In the genomic region with DNA sequence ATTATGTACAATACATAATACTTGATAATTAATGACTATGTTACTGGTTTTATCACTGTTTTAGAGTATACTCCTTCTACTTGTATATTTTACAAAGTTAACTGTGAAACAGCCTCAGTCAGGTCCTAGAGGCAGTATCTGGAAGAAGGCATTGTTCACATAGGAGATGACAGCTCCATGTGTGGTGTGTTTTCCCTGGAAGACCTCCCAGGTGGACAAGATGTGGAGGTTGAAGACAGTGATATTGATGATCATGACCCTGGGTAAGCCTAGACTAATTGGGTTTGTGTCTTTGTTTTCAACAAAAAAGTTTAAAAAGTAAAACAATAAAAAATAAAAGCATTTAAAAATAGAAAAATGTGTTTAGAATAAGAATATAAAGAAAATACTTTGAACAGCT, we compare ENCODE assay signal across 36 cellular contexts.
A peak's percentile ranks its signal among the peaks of the same experiment; 100 is the strongest.
DNase-seq lines count a peak whose midpoint lies in the region; ATAC-seq, FAIRE-seq and TF ChIP-seq lines count a peak whose summit lies in the region.
"Had no signal": no experiment of that assay in that cellular context is flagged by ENCODE, and none has a peak within 500 bp of the region (broad histone marks: within the 10 kb centered on the region; RNA-seq: fewer than 3 reads in every experiment).

No MANE protein-coding gene starts in this region.

- H3K4ac ChIP-seq in IMR-90 (ENCODE audit: low read depth, low read length): no peak overlapping the region

- H3K14ac ChIP-seq in IMR-90 (replicated peaks; ENCODE audit: low read depth, low read length): no peak overlapping the region

- peak overlapping the region; percentile 37; the same call in 1 of the 2 replicates for H2AK5ac ChIP-seq in IMR-90 (ENCODE audit: low read depth, low read length)

- H3K36me3 ChIP-seq in IMR-90 (ENCODE audit: control insufficient read depth, insufficient read depth, low read length) (no peaks in the 10 kb centered on the region), SJCRH30 (no peaks in the 10 kb centered on the region), SJSA1 (no peaks in the 10 kb centered on the region), kidney (ENCODE audit: control insufficient read depth in 1 of 2, insufficient read depth in 2 of 2, low read length in 2 of 2) (no peaks in the 10 kb centered on the region)
- H3K36me3 ChIP-seq: BE2C; BLaER1; BLaER1 treated with 17β-estradiol and CSF1 and Interleukin-3, amounts not matched to agents 10 nM and 100 nM had no signal

- H4K20me1 ChIP-seq in IMR-90 (ENCODE audit: insufficient read depth, low read length): no peaks in the 10 kb centered on the region
- H4K20me1 ChIP-seq: BLaER1; BLaER1 treated with 17β-estradiol and CSF1 and Interleukin-3, amounts not matched to agents 10 nM and 100 nM had no signal

- CTCF ChIA-PET in IMR-90 (lab: Yijun Ruan, JAX): no interaction called here
- CTCF ChIA-PET in activated naive CD4-positive, alpha-beta T cell treated with anti-CD3 and anti-CD28 coated beads, Interleukin-2, amount 10 ng/mL, durations not matched to agents 7 days and 5 days (lab: Charles Lee): no interaction called here

- no peak for TF ChIP-seq RAD21 in IMR-90 (IDR thresholded peaks at IDR 0.05; ENCODE audit: low read length)

- H3K79me1 ChIP-seq in IMR-90 (ENCODE audit: low read depth in 1 of 2, low read length in 2 of 2): no peaks in the 10 kb centered on the region

- no peaks in the 10 kb centered on the region for H3K27me3 Mint-ChIP-seq in chondrocyte (ENCODE audit: low read depth)
- peaks cover 9% of the 10 kb centered on the region for H3K27me3 Mint-ChIP-seq in activated naive CD4-positive, alpha-beta T cell treated with anti-CD3 and anti-CD28 coated beads, Interleukin-2, amount 10 ng/mL, durations not matched to agents 7 days and 5 days
- H3K27me3 Mint-ChIP-seq: CD4-positive, alpha-beta memory T cell; CD4-positive, CD25-positive, alpha-beta regulatory T cell had no signal

- no peak overlapping the region for H2AFZ ChIP-seq in IMR-90 (replicated peaks; ENCODE audit: low read length, poor library complexity)

- in situ Hi-C loops in IMR-90 (cut with MboI; ENCODE audit: low sequenced_read_pairs): no loop called here
- in situ Hi-C loops in GM13976 (cut with MboI; ENCODE audit: low sequenced_read_pairs, unreplicated experiment): no loop called here

- no peak overlapping the region for H4K91ac ChIP-seq in IMR-90 (ENCODE audit: insufficient read depth, low read depth, low read length)

- H3K4me1 ChIP-seq in IMR-90 (ENCODE audit: control insufficient read depth, insufficient read depth, low read length) (peaks cover 7% of the 10 kb centered on the region), SJCRH30 (peaks cover 9% of the 10 kb centered on the region; the same call in 1 of the 2 replicates), SJSA1 (replicated peaks) (peaks cover 36% of the 10 kb centered on the region), kidney (ENCODE audit: control insufficient read depth in 1 of 2, insufficient read depth in 1 of 2, low read depth in 1 of 2, low read length in 2 of 2) (peaks cover 1 to 4% of the 10 kb centered on the region in 2 donors)
- H3K4me1 ChIP-seq: A549, BE2C, BLaER1, Caco-2 had no signal

- H3K4me3 ChIP-seq in IMR-90 (ENCODE audit: insufficient read depth, low read depth, low read length): no peak overlapping the region
- no peak overlapping the region for H3K4me3 ChIP-seq in SJCRH30
- H3K4me3 ChIP-seq in SJSA1: no peak overlapping the region
- H3K4me3 ChIP-seq in kidney (ENCODE audit: low read length in 2 of 2): no peak overlapping the region
- H3K4me3 ChIP-seq: A549; BLaER1; BLaER1 treated with 17β-estradiol and CSF1 and Interleukin-3, amounts not matched to agents 10 nM and 100 nM had no signal

- H3K27ac Mint-ChIP-seq in chondrocyte (ENCODE audit: unreplicated experiment): no peak overlapping the region
- no peak overlapping the region for H3K27ac Mint-ChIP-seq in activated naive CD4-positive, alpha-beta T cell treated with anti-CD3 and anti-CD28 coated beads, Interleukin-2, amount 10 ng/mL, durations not matched to agents 7 days and 5 days
- H3K27ac Mint-ChIP-seq: B cell; CD14-positive monocyte; CD4-positive, alpha-beta memory T cell; CD4-positive, alpha-beta T cell; CD4-positive, CD25-positive, alpha-beta regulatory T cell; CD8-positive, alpha-beta memory T cell; CD8-positive, alpha-beta T cell had no signal

- no peak overlapping the region for H2BK5ac ChIP-seq in IMR-90 (ENCODE audit: low read depth, low read length, poor library complexity, severe bottlenecking)

- H4K8ac ChIP-seq in IMR-90 (ENCODE audit: low read depth in 2 of 2, low read length in 2 of 2): 0 out of 4 replicates have a peak overlapping the region, but pooled peaks of 1 of the 2 experiments have one; percentile 15

- no peak overlapping the region for H2BK20ac ChIP-seq in IMR-90 (ENCODE audit: low read depth, low read length)

- no peaks in the 10 kb centered on the region for H3K9me3 Mint-ChIP-seq in chondrocyte (ENCODE audit: low read depth)
- H3K9me3 Mint-ChIP-seq in activated naive CD4-positive, alpha-beta T cell treated with anti-CD3 and anti-CD28 coated beads, Interleukin-2, amount 10 ng/mL, durations not matched to agents 7 days and 5 days: peaks cover 6% of the 10 kb centered on the region
- H3K9me3 Mint-ChIP-seq: CD4-positive, alpha-beta memory T cell; CD4-positive, alpha-beta T cell; CD4-positive, CD25-positive, alpha-beta regulatory T cell; CD8-positive, alpha-beta T cell had no signal

- ATAC-seq in IMR-90 (ENCODE audit: low read depth): no peak
- ATAC-seq: A549; CD8-positive, alpha-beta T cell had no signal

- H3K4me3 Mint-ChIP-seq in chondrocyte (ENCODE audit: unreplicated experiment): no peak overlapping the region
- no peak overlapping the region for H3K4me3 Mint-ChIP-seq in activated naive CD4-positive, alpha-beta T cell treated with anti-CD3 and anti-CD28 coated beads, Interleukin-2, amount 10 ng/mL, durations not matched to agents 7 days and 5 days
- H3K4me3 Mint-ChIP-seq: B cell; CD14-positive monocyte; CD4-positive, alpha-beta memory T cell; CD4-positive, alpha-beta T cell; CD4-positive, CD25-positive, alpha-beta regulatory T cell; CD8-positive, alpha-beta memory T cell; CD8-positive, alpha-beta T cell had no signal

- no peak overlapping the region for H3K27ac ChIP-seq in IMR-90 (ENCODE audit: insufficient read depth, low read length)
- H3K27ac ChIP-seq in SJCRH30: peak overlapping the region; percentile 7; the same call in 1 of the 2 replicates
- H3K27ac ChIP-seq in SJSA1: no peak overlapping the region; the same call in 1 of the 2 replicates
- H3K27ac ChIP-seq in kidney (ENCODE audit: low read depth in 2 of 2, low read length in 2 of 2): no peak overlapping the region
- H3K27ac ChIP-seq: 22Rv1; A549; BLaER1; BLaER1 treated with 17β-estradiol and CSF1 and Interleukin-3, amounts not matched to agents 10 nM and 100 nM; C4-2B had no signal

- H3K9ac ChIP-seq in IMR-90 (ENCODE audit: low read depth, low read length) (no peak overlapping the region), kidney (ENCODE audit: low read length in 2 of 2) (no peak overlapping the region)
- H3K9ac ChIP-seq: BLaER1; BLaER1 treated with 17β-estradiol and CSF1 and Interleukin-3, amounts not matched to agents 10 nM and 100 nM had no signal

- no peaks in the 10 kb centered on the region for H3K36me3 Mint-ChIP-seq in chondrocyte (ENCODE audit: low read depth)
- H3K36me3 Mint-ChIP-seq in activated naive CD4-positive, alpha-beta T cell treated with anti-CD3 and anti-CD28 coated beads, Interleukin-2, amount 10 ng/mL, durations not matched to agents 7 days and 5 days: no peaks in the 10 kb centered on the region
- H3K36me3 Mint-ChIP-seq: CD14-positive monocyte; CD4-positive, alpha-beta memory T cell; CD4-positive, CD25-positive, alpha-beta regulatory T cell; CD8-positive, alpha-beta memory T cell; CD8-positive, alpha-beta T cell had no signal

- H4K5ac ChIP-seq in IMR-90 (ENCODE audit: low read depth, low read length): no peak overlapping the region

- no peak overlapping the region for H2AK9ac ChIP-seq in IMR-90 (replicated peaks; ENCODE audit: low read depth, low read length, poor library complexity)

- H3K4me1 Mint-ChIP-seq in chondrocyte (ENCODE audit: low read depth): peaks cover 7% of the 10 kb centered on the region
- peaks cover 24% of the 10 kb centered on the region for H3K4me1 Mint-ChIP-seq in activated naive CD4-positive, alpha-beta T cell treated with anti-CD3 and anti-CD28 coated beads, Interleukin-2, amount 10 ng/mL, durations not matched to agents 7 days and 5 days
- H3K4me1 Mint-ChIP-seq: B cell had no signal

- H3K9me3 ChIP-seq in IMR-90 (ENCODE audit: control insufficient read depth, insufficient read depth, low read length) (no peaks in the 10 kb centered on the region), SJCRH30 (replicated peaks) (no peaks in the 10 kb centered on the region), SJSA1 (replicated peaks) (no peaks in the 10 kb centered on the region), kidney (ENCODE audit: control insufficient read depth in 1 of 2, low read length in 2 of 2) (no peaks in the 10 kb centered on the region)
- H3K9me3 ChIP-seq: A549; BE2C; BLaER1; BLaER1 treated with 17β-estradiol and CSF1 and Interleukin-3, amounts not matched to agents 10 nM and 100 nM; Caco-2 had no signal

- no peak overlapping the region for H2BK120ac ChIP-seq in IMR-90 (ENCODE audit: low read depth, low read length)

- H3K23ac ChIP-seq in IMR-90 (ENCODE audit: low read depth, low read length): no peak overlapping the region

- H3K27me3 ChIP-seq in IMR-90 (ENCODE audit: control insufficient read depth, insufficient read depth, low read length): no peaks in the 10 kb centered on the region
- H3K27me3 ChIP-seq in SJCRH30: no peaks in the 10 kb centered on the region
- H3K27me3 ChIP-seq in SJSA1 (replicated peaks): no peaks in the 10 kb centered on the region
- H3K27me3 ChIP-seq: BE2C; BLaER1; BLaER1 treated with 17β-estradiol and CSF1 and Interleukin-3, amounts not matched to agents 10 nM and 100 nM had no signal

- H3K4me2 ChIP-seq in IMR-90 (ENCODE audit: low read depth, low read length): no peak overlapping the region
- H3K4me2 ChIP-seq: A549; BLaER1; BLaER1 treated with 17β-estradiol and CSF1 and Interleukin-3, amounts not matched to agents 10 nM and 100 nM had no signal

- TF ChIP-seq POLR2A in IMR-90 (IDR thresholded peaks at IDR 0.05; ENCODE audit: low read depth, low read length): no peak

- dilution Hi-C loops in IMR-90 (cut with HindIII; ENCODE audit: low sequenced_read_pairs, unreplicated experiment): no loop called here

- peaks cover 5% of the 10 kb centered on the region for H3K9me1 ChIP-seq in IMR-90 (ENCODE audit: insufficient read depth, low read length)

- DNase-seq in IMR-90 (no peak), SJCRH30 (peak; percentile 40 to 58), SJSA1 (ENCODE audit: low read depth in 1 of 2, low spot score in 2 of 2) (peak; percentile 53 to 64), kidney (no peak), chondrocyte (ENCODE audit: low spot score) (no peak), GM13976 (ENCODE audit: low spot score) (no peak), RKO (ENCODE audit: low spot score) (no peak)
- DNase-seq in activated naive CD4-positive, alpha-beta T cell treated with anti-CD3 and anti-CD28 coated beads, Interleukin-2, amount 10 ng/mL, durations not matched to agents 7 days and 5 days: no peak
- DNase-seq: 8988T; ACHN; AML-193; BE2C; C1 segment of cervical spinal cord; Caco-2; Calu3; CD4-positive, alpha-beta memory T cell; CD4-positive, alpha-beta T cell; CD4-positive, CD25-positive, alpha-beta regulatory T cell; CD8-positive, alpha-beta memory T cell; CD8-positive, alpha-beta T cell; COR-L47; DMS 273 treated with DMSO at 0.1 percent for 48 hours; DMS153; DMS53; DMS79; DMS79 treated with DMSO at 0.1 percent for 48 hours; DND-41; EL had no signal

- TF ChIP-seq CTCF in IMR-90 (conservative IDR thresholded peaks at IDR 0.05; ENCODE audit: low read depth, low read length): no peak
- no peak for TF ChIP-seq CTCF in kidney (IDR thresholded peaks at IDR 0.05; ENCODE audit: borderline replicate concordance, extremely low read depth, insufficient read depth)
- TF ChIP-seq CTCF in chondrocyte (IDR thresholded peaks at IDR 0.05): no peak
- no peak for TF ChIP-seq CTCF in GM13976 (IDR thresholded peaks at IDR 0.05; ENCODE audit: borderline replicate concordance, control extremely low read depth, extremely low read depth, insufficient read depth, missing control alignments)

- intact Hi-C loops in IMR-90 (cut with micrococcal nuclease) (no loop called here), kidney (cut with DNase I) (no loop called here)

- peak; percentile 55 for FAIRE-seq in kidney (lab: Jason Lieb, UNC)
- FAIRE-seq: A549, D721Med had no signal

- H3K56ac ChIP-seq in IMR-90 (ENCODE audit: extremely low read depth, insufficient read depth, low read length): no peak overlapping the region

- H2BK15ac ChIP-seq in IMR-90 (ENCODE audit: low read depth, low read length): no peak overlapping the region

- H3K18ac ChIP-seq in IMR-90 (ENCODE audit: low read depth, low read length): no peak overlapping the region; the same call in 1 of the 2 replicates

- BruUV-seq in IMR-90 (replicated peaks; lab: Mats Ljungman, UMichigan): no TSS peak

- POLR2A ChIA-PET in IMR-90 (lab: Charles Lee; ENCODE audit: unreplicated experiment): no interaction called here

Comparison
In these comparisons a context has a peak if more than half of its experiments do, and no peak if none do; other contexts are left out.
1. DNase-seq: peak in SJCRH30 (2 of 2) and SJSA1 (2 of 2); none in IMR-90 (single experiment), kidney (single experiment), chondrocyte (single experiment), GM13976 (single experiment), activated naive CD4-positive, alpha-beta T cell treated with anti-CD3 and anti-CD28 coated beads, Interleukin-2, amount 10 ng/mL, durations not matched to agents 7 days and 5 days (single experiment) and RKO (single experiment).